Comparison of ENCODE assay signal across 1 cellular context in genomic region chr10:79333513-79333912, GRCh38.
TF ChIP-seq lines count a peak whose summit lies in the region.

No MANE protein-coding gene starts in this region.

TF ChIP-seq in IMR-90, 13 proteins besides CTCF, POLR2A, EP300 and RAD21 (continued from another document):
- TF ChIP-seq USF2 (IDR thresholded peaks at IDR 0.05; ENCODE audit: low read depth, low read length) = no peak
- no peak for TF ChIP-seq ELK1 (IDR thresholded peaks at IDR 0.05; ENCODE audit: borderline replicate concordance, low read depth, low read length)
- no peak for TF ChIP-seq MAZ (IDR thresholded peaks at IDR 0.05; ENCODE audit: borderline replicate concordance, low read depth, low read length)
- no peak for TF ChIP-seq RCOR1 (IDR thresholded peaks at IDR 0.05; ENCODE audit: insufficient replicate concordance, low read length)
- TF ChIP-seq CHD1 (IDR thresholded peaks at IDR 0.05; ENCODE audit: low read depth, low read length) = no peak
- no peak for TF ChIP-seq RFX5 (IDR thresholded peaks at IDR 0.05; ENCODE audit: low read depth, low read length)
- no peak for TF ChIP-seq BHLHE40 (IDR thresholded peaks at IDR 0.05; ENCODE audit: low read depth, low read length)
- TF ChIP-seq MXI1 (IDR thresholded peaks at IDR 0.05; ENCODE audit: borderline replicate concordance, low read depth, low read length) = no peak
- no peak for TF ChIP-seq SMC3 (IDR thresholded peaks at IDR 0.05; ENCODE audit: low read depth, low read length)
- TF ChIP-seq NFE2L2 (IDR thresholded peaks at IDR 0.05; ENCODE audit: low read depth, low read length) = peak; percentile 72
- TF ChIP-seq CEBPB (IDR thresholded peaks at IDR 0.05; ENCODE audit: low read depth, low read length) = no peak
